In the genomic region with DNA sequence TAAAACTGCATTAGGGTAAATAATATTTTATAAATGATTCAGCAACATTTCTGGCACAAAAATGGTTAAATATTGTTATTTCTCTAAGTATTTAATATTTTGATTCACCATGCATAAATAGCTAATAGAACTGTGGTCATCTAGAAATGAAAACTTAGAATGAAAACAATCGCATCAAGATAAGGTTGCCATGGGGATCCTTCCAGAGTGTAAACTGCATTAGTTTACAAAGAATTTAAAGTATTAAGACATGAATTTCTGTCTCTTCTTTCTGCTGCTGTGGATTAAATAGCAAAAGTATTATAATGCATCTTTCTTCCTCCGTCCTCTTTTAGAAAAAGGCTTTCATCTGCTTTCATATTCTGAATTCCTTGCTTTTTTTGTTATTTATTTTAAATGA, we compare ENCODE assay signal across 17 cellular contexts.
"Had no signal": no experiment of that assay in that cellular context is flagged by ENCODE, and none has a peak within 500 bp of the region (broad histone marks: within the 10 kb centered on the region; RNA-seq: fewer than 3 reads in every experiment).

No MANE protein-coding gene starts in this region.

- H3K36me3 ChIP-seq: left lung, ovary, thyroid gland had no signal

- DNase-seq: activated CD4-positive, alpha-beta memory T cell treated with anti-CD3 and anti-CD28 coated beads for 36 hours; activated gamma-delta T cell treated with Interleukin-2 at 50 U/mL for 16 hours; activated naive CD8-positive, alpha-beta T cell treated with anti-CD3 and anti-CD28 coated beads for 36 hours; activated T-cell treated with anti-CD3 and anti-CD28 coated beads, Interleukin-2, amount 50 U/mL, for 48 hours; aorta; caudate nucleus; cortex of kidney; effector CD8-positive, alpha-beta T cell; glutamatergic neuron; immature natural killer cell; left lung; ovary; stimulated activated CD4-positive, alpha-beta T cell treated with anti-CD3 and anti-CD28 coated beads, Interleukin-15, amount 100 ng/mL, for 24 hours; T-cell; T1000; thyroid gland had no signal

- H3K36me3 Mint-ChIP-seq: activated CD4-positive, alpha-beta memory T cell treated with anti-CD3 and anti-CD28 coated beads for 36 hours; activated naive CD8-positive, alpha-beta T cell treated with anti-CD3 and anti-CD28 coated beads for 36 hours; immature natural killer cell; T-cell had no signal

- H3K9me3 Mint-ChIP-seq: activated naive CD8-positive, alpha-beta T cell treated with anti-CD3 and anti-CD28 coated beads for 36 hours had no signal

- H3K27ac ChIP-seq: epithelial cell of prostate, left lung, ovary, thyroid gland had no signal

- H3K27me3 ChIP-seq: left lung, ovary, thyroid gland had no signal

- H3K4me3 ChIP-seq: left lung, ovary, thyroid gland had no signal

- ATAC-seq: left lung, T-cell had no signal

- H3K27me3 Mint-ChIP-seq: activated CD4-positive, alpha-beta memory T cell treated with anti-CD3 and anti-CD28 coated beads for 36 hours; activated naive CD8-positive, alpha-beta T cell treated with anti-CD3 and anti-CD28 coated beads for 36 hours; T-cell had no signal

- H3K27ac Mint-ChIP-seq: activated CD4-positive, alpha-beta memory T cell treated with anti-CD3 and anti-CD28 coated beads for 36 hours; activated naive CD8-positive, alpha-beta T cell treated with anti-CD3 and anti-CD28 coated beads for 36 hours; immature natural killer cell; T-cell had no signal

- H3K4me1 ChIP-seq: left lung, thyroid gland had no signal

- H3K4me1 Mint-ChIP-seq: activated naive CD8-positive, alpha-beta T cell treated with anti-CD3 and anti-CD28 coated beads for 36 hours; immature natural killer cell; T-cell had no signal

- H3K4me3 Mint-ChIP-seq: activated CD4-positive, alpha-beta memory T cell treated with anti-CD3 and anti-CD28 coated beads for 36 hours; activated naive CD8-positive, alpha-beta T cell treated with anti-CD3 and anti-CD28 coated beads for 36 hours; immature natural killer cell; T-cell had no signal

- H3K9me3 ChIP-seq: left lung, ovary, thyroid gland had no signal
